ENCODE assay signal across 12 cellular contexts in the genomic region with DNA sequence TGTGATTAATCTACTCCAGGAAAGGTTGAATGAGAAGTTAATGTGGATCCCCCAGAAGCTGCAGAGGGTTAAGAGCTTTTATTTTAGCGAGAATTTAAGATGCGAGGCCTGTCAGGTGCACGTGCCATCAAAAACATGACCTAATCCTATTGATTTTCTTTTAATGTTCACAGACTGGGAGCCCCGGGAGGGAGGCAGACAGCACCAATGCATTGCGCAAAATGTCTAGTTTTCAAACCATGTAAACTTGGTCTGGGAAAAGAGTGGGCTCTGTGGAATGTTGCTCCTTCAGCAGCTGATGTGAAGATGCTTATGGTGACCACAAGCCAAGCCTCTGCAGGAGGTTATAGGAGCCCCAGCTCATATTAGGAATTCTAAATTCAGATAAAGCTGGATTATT.
DNase-seq lines count a peak whose midpoint lies in the region; ATAC-seq and TF ChIP-seq lines count a peak whose summit lies in the region.
"Had no signal": no experiment of that assay in that cellular context is flagged by ENCODE, and none has a peak within 500 bp of the region (broad histone marks: within the 10 kb centered on the region; RNA-seq: fewer than 3 reads in every experiment).

No MANE protein-coding gene starts in this region.

- H2AFZ ChIP-seq in mammary epithelial cell (ENCODE audit: low read depth, low read length), result no peak overlapping the region

- H3K36me3 ChIP-seq in mammary epithelial cell (ENCODE audit: insufficient read depth, low read length), result no peaks in the 10 kb centered on the region
- no peaks in the 10 kb centered on the region for H3K36me3 ChIP-seq in naive thymus-derived CD4-positive, alpha-beta T cell (ENCODE audit: control insufficient read depth in 2 of 3, insufficient read depth in 3 of 3, low read length in 3 of 3)
- H3K36me3 ChIP-seq in vagina, result no peaks in the 10 kb centered on the region
- H3K36me3 ChIP-seq: ascending aorta had no signal

- intact Hi-C loops in mammary epithelial cell (cut with micrococcal nuclease), result loop anchor here (5.0 kb wide), 1 partner anchor 173 kb away; the partner anchor contains the start of gene ITGB1
- intact Hi-C loops in naive thymus-derived CD4-positive, alpha-beta T cell (cut with micrococcal nuclease), result loop anchor here in 1 of 2 donors (10.0 kb wide), 1 partner anchor 1075 kb away; the partner anchor contains the start of gene KIF5B
- intact Hi-C loops in vagina (cut with DNase I), result no loop called here

- BruUV-seq in mammary epithelial cell (replicated peaks; lab: Mats Ljungman, UMichigan), result no TSS peak

- H3K9me3 ChIP-seq in mammary epithelial cell (replicated peaks; ENCODE audit: insufficient read depth, low read length), result no peaks in the 10 kb centered on the region
- H3K9me3 ChIP-seq in naive thymus-derived CD4-positive, alpha-beta T cell (ENCODE audit: control insufficient read depth in 2 of 3, low read length in 3 of 3), result no peaks in the 10 kb centered on the region
- H3K9me3 ChIP-seq in vagina, result no peaks in the 10 kb centered on the region
- H3K9me3 ChIP-seq: ascending aorta had no signal

- H3K4me3 ChIP-seq in AG10803 (ENCODE audit: low read length) (no peak overlapping the region), mammary epithelial cell (replicated peaks in 1 of 3; ENCODE audit: insufficient read depth in 1 of 3, low read depth in 2 of 3, low read length in 3 of 3) (no peak overlapping the region), vagina (no peak overlapping the region)
- no peak overlapping the region for H3K4me3 ChIP-seq in naive thymus-derived CD4-positive, alpha-beta T cell (ENCODE audit: low read length)
- H3K4me3 ChIP-seq: ascending aorta, GM12878, K562 had no signal

- CTCF ChIA-PET in mammary epithelial cell (lab: Charles Lee; ENCODE audit: low non-redundant PET), result no interaction called here
- CTCF ChIA-PET in naive thymus-derived CD4-positive, alpha-beta T cell (lab: Charles Lee), result interaction anchor here (1.8 kb wide), 1 partner anchor 14 kb away, joined by 8 read pairs; no protein-coding TSS in a partner anchor

- no peaks in the 10 kb centered on the region for H3K27me3 Mint-ChIP-seq in naive thymus-derived CD4-positive, alpha-beta T cell

- H3K36me3 Mint-ChIP-seq in naive thymus-derived CD4-positive, alpha-beta T cell, result peaks cover 0 to 1% (median 0%) of the 10 kb centered on the region in 5 donors

- no peak overlapping the region for H3K4me3 Mint-ChIP-seq in naive thymus-derived CD4-positive, alpha-beta T cell
- H3K4me3 Mint-ChIP-seq: nephron progenitor cell had no signal

- in situ Hi-C loops in mammary epithelial cell (cut with MboI; ENCODE audit: low sequenced_read_pairs in 2 of 2), result loop anchor here (5.0 to 10.0 kb wide), 2 partner anchors 115 to 118 kb away; no protein-coding TSS in a partner anchor

- H3K4me2 ChIP-seq in mammary epithelial cell (ENCODE audit: insufficient read depth, low read depth, low read length), result no peak overlapping the region

- no peaks in the 10 kb centered on the region for H3K27me3 ChIP-seq in mammary epithelial cell (ENCODE audit: insufficient read depth, low read length)
- no peaks in the 10 kb centered on the region for H3K27me3 ChIP-seq in naive thymus-derived CD4-positive, alpha-beta T cell (ENCODE audit: control insufficient read depth in 2 of 2, insufficient read depth in 2 of 2, low read length in 2 of 2)
- no peaks in the 10 kb centered on the region for H3K27me3 ChIP-seq in vagina
- H3K27me3 ChIP-seq: ascending aorta had no signal

- TF ChIP-seq POLR2A in vagina (IDR thresholded peaks at IDR 0.05), result no peak

- 93% methylated on average over 4 of the region's 5 CpGs for WGBS in mammary epithelial cell (ENCODE audit: low coverage, missing lambda C conversion rate)

- TF ChIP-seq CTCF in AG10803 (conservative IDR thresholded peaks at IDR 0.05; ENCODE audit: low read length), result no peak
- TF ChIP-seq CTCF in mammary epithelial cell (conservative IDR thresholded peaks at IDR 0.05 in 1 of 2, IDR thresholded peaks at IDR 0.05 in 1 of 2; ENCODE audit: extremely low read depth in 1 of 2, insufficient read depth in 1 of 2, low read depth in 1 of 2, low read length in 2 of 2), result no peak
- TF ChIP-seq CTCF in vagina (IDR thresholded peaks at IDR 0.05), result no peak

- dilution Hi-C loops in mammary epithelial cell (cut with HindIII; ENCODE audit: low sequenced_read_pairs), result no loop called here

- no peak overlapping the region for H3K9ac ChIP-seq in mammary epithelial cell (ENCODE audit: insufficient read depth, low read length)

- H3K27ac ChIP-seq in mammary epithelial cell (ENCODE audit: insufficient read depth, low read depth, low read length) (peak overlapping the region; percentile 77), vagina (no peak overlapping the region)
- no peak overlapping the region for H3K27ac ChIP-seq in naive thymus-derived CD4-positive, alpha-beta T cell (ENCODE audit: low read depth, low read length)
- H3K27ac ChIP-seq: ascending aorta had no signal

- peaks cover 0 to 2% (median 0%) of the 10 kb centered on the region in 11 donors for H3K9me3 Mint-ChIP-seq in naive thymus-derived CD4-positive, alpha-beta T cell
- H3K9me3 Mint-ChIP-seq: nephron progenitor cell had no signal

- no peak for ATAC-seq in naive thymus-derived CD4-positive, alpha-beta T cell
- ATAC-seq: GM12878, K562 had no signal

- peaks cover 74% of the 10 kb centered on the region for H3K4me1 ChIP-seq in mammary epithelial cell (ENCODE audit: insufficient read depth, low read length)
- peaks cover 32 to 83% of the 10 kb centered on the region in 2 donors for H3K4me1 ChIP-seq in naive thymus-derived CD4-positive, alpha-beta T cell (ENCODE audit: control insufficient read depth in 2 of 2, insufficient read depth in 2 of 2, low read length in 2 of 2)
- H3K4me1 ChIP-seq in vagina, result peaks cover 51% of the 10 kb centered on the region
- H3K4me1 ChIP-seq: ascending aorta had no signal

- H3K4me1 Mint-ChIP-seq in naive thymus-derived CD4-positive, alpha-beta T cell, result peaks cover 40 to 78% (median 69%) of the 10 kb centered on the region in 7 donors

- POLR2A ChIA-PET in naive thymus-derived CD4-positive, alpha-beta T cell (lab: Charles Lee), result interaction anchor here (1.7 kb wide), 1 partner anchor 9 kb away, joined by 7 read pairs; no protein-coding TSS in a partner anchor

- no peaks in the 10 kb centered on the region for H3K79me2 ChIP-seq in mammary epithelial cell (ENCODE audit: insufficient read depth, low read length)

- H3K27ac Mint-ChIP-seq in naive thymus-derived CD4-positive, alpha-beta T cell, result peak overlapping the region in 5 of 9 donors; percentile 23 to 72 (median 49)
- H3K27ac Mint-ChIP-seq: nephron progenitor cell had no signal

- H4K20me1 ChIP-seq in mammary epithelial cell (ENCODE audit: insufficient read depth, low read length), result no peaks in the 10 kb centered on the region

- DNase-seq in AG10803 (ENCODE audit: low read depth) (peak; percentile 95), HuH-7.5 (ENCODE audit: low spot score) (peak; percentile 33), mammary epithelial cell (no peak), medulla oblongata (ENCODE audit: extremely low spot score) (no peak), occipital lobe (lab: John Stamatoyannopoulos, UW) (no peak), vagina (ENCODE audit: extremely low spot score in 2 of 2) (no peak)
- no peak for DNase-seq in naive thymus-derived CD4-positive, alpha-beta T cell
- DNase-seq in activated effector memory CD4-positive, alpha-beta T cell treated with anti-CD3 and anti-CD28 coated beads, Interleukin-2, amount 50 U/mL, for 16 hours, result no peak
- DNase-seq: nephron progenitor cell had no signal

Comparison
In these comparisons a context has a peak if more than half of its experiments do, and no peak if none do; other contexts are left out.
1. DNase-seq: peak in AG10803 (single experiment) and HuH-7.5 (single experiment); none in mammary epithelial cell (single experiment), naive thymus-derived CD4-positive, alpha-beta T cell (0 of 9), activated effector memory CD4-positive, alpha-beta T cell treated with anti-CD3 and anti-CD28 coated beads, Interleukin-2, amount 50 U/mL, for 16 hours (single experiment), medulla oblongata (single experiment), occipital lobe (single experiment) and vagina (0 of 2).